In genomic region chr22:29632672-29633071, GRCh38 we compare ENCODE assay signal across 18 cellular contexts.
"Had no signal": no experiment of that assay in that cellular context is flagged by ENCODE, and none has a peak within 500 bp of the region (broad histone marks: within the 10 kb centered on the region; RNA-seq: fewer than 3 reads in every experiment).

No MANE protein-coding gene starts in this region.

- H3K4me1 ChIP-seq: colonic mucosa had no signal

- ATAC-seq: natural killer cell; stimulated activated naive CD8-positive, alpha-beta T cell treated with anti-CD3 and anti-CD28 coated beads, Interleukin-15, Interleukin-2, amounts not matched to agents 100 U/mL and 50 U/mL, for 24 hours had no signal

- FAIRE-seq: endometrium had no signal

- DNase-seq: activated CD4-positive, CD25-positive, alpha-beta regulatory T cell; activated naive CD4-positive, alpha-beta T cell treated with anti-CD3 and anti-CD28 coated beads, Interleukin-2, amount 50 U/mL, for 16 hours; activated T-cell treated with anti-CD3 and anti-CD28 coated beads for 4 hours; central memory CD4-positive, alpha-beta T cell; colonic mucosa; hippocampal formation; left ventricle myocardium inferior; mesendoderm; natural killer cell; stimulated activated CD4-positive, alpha-beta T cell treated with anti-CD3 and anti-CD28 coated beads, Interleukin-4, amount 100 ng/mL, for 4 hours; stimulated activated CD8-positive, alpha-beta memory T cell treated with anti-CD3 and anti-CD28 coated beads, Interleukin-4, amount 100 ng/mL, for 48 hours; stimulated activated naive CD8-positive, alpha-beta T cell treated with anti-CD3 and anti-CD28 coated beads, Interleukin-15, Interleukin-2, amounts not matched to agents 100 U/mL and 50 U/mL, for 24 hours; SW 1271; trophoblast cell had no signal

- H3K4me3 ChIP-seq: colonic mucosa, esophagus muscularis mucosa, left ventricle myocardium inferior, skin epidermis, suprapubic skin had no signal

- H3K9me3 ChIP-seq: colonic mucosa, esophagus muscularis mucosa, left ventricle myocardium inferior, suprapubic skin had no signal

- H3K27me3 ChIP-seq: colonic mucosa, esophagus muscularis mucosa, suprapubic skin had no signal

- H3K27ac ChIP-seq: colonic mucosa, esophagus muscularis mucosa, left ventricle myocardium inferior, skin epidermis, suprapubic skin had no signal

- H3K4me3 Mint-ChIP-seq: natural killer cell had no signal

- H3K36me3 ChIP-seq: colonic mucosa had no signal

- H3K9me3 Mint-ChIP-seq: natural killer cell had no signal

- H3K36me3 Mint-ChIP-seq: natural killer cell had no signal
